Comparison of ENCODE assay signal across 8 cellular contexts in the genomic region with DNA sequence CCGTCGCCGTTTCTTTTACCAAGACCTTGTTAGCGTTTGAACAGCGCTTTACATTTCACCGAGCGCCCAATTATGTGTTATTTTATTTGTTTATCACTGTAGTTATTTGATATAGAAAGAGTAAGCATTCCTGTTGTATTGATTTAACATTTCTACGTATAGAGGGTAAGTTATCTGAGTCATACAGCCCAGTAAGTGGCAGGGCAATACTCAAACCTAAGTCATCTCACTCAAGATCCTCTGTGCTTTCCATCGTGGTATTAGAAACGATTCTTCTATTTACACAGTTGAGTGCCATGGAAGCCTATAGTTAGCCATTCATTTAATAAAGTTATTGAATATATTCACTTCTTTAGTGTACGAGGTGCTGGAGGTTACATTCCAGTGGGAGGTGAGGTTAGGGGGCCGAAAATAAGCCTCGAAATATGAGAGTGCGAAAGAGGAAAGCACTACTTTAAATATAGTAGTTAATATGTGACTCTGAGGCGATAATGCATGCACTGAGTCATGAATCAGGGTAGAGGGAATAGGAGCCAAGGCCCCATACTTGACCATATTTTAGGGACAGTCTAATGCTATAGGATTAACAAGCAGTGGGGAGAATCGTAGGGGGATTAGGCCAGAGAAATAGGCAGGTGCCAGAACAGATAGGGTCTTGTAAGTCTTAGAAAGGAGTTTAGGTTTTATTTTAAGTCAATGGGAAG. TPM values are rescaled to one million over a fixed set of nuclear protein-coding genes. Genes with fewer than 3 reads are reported as not detected.
DNase-seq lines count a peak whose midpoint lies in the region; ATAC-seq and TF ChIP-seq lines count a peak whose summit lies in the region.

No MANE protein-coding gene starts in this region.

- H3K9ac ChIP-seq in BLaER1: peak overlapping the region; percentile 97
- H3K9ac ChIP-seq in Karpas-422 (ENCODE audit: low read length): peak overlapping the region; percentile 80

- no peaks in the 10 kb centered on the region for H3K9me3 Mint-ChIP-seq in chondrocyte (ENCODE audit: low read depth)
- H3K9me3 Mint-ChIP-seq in naive thymus-derived CD8-positive, alpha-beta T cell: no peaks in the 10 kb centered on the region

- H2AFZ ChIP-seq in Karpas-422 (ENCODE audit: low read length): no peak overlapping the region; the same call in 1 of the 2 replicates

- H3K4me2 ChIP-seq in BLaER1: peak overlapping the region; percentile 95
- peak overlapping the region; percentile 93 for H3K4me2 ChIP-seq in Karpas-422 (ENCODE audit: low read depth, low read length, poor library complexity, severe bottlenecking)

- H3K27ac ChIP-seq in BLaER1: peak overlapping the region; percentile 99
- H3K27ac ChIP-seq in Karpas-422 (ENCODE audit: low read length): peak overlapping the region; percentile 86

- DNase-seq in Karpas-422 (peak; percentile 60), chondrocyte (ENCODE audit: low spot score) (no peak), NCI-H446 (lab: John Stamatoyannopoulos, UW) (no peak), NCI-H524 treated with DMSO at 0.1 percent for 48 hours (lab: John Stamatoyannopoulos, UW) (no peak)
- DNase-seq in naive thymus-derived CD8-positive, alpha-beta T cell: no peak
- DNase-seq in stimulated activated CD4-positive, alpha-beta T cell treated with anti-CD3 and anti-CD28 coated beads, Interleukin-2, amount 100 ng/mL, for 48 hours: no peak

- H3K36me3 ChIP-seq in BLaER1: peaks cover 33% of the 10 kb centered on the region
- peaks cover 26% of the 10 kb centered on the region; the same call in 1 of the 2 replicates for H3K36me3 ChIP-seq in Karpas-422 (ENCODE audit: insufficient read depth, low read length)

- H4K20me1 ChIP-seq in BLaER1: no peaks in the 10 kb centered on the region
- H4K20me1 ChIP-seq in Karpas-422 (ENCODE audit: insufficient read depth, low read depth, low read length): 0 out of 2 replicates have a peak, but pooled peaks cover 3% of the 10 kb centered on the region

- no peak for TF ChIP-seq CTCF in chondrocyte (IDR thresholded peaks at IDR 0.05)

- peak overlapping the region; percentile 98 for H3K27ac Mint-ChIP-seq in chondrocyte (ENCODE audit: unreplicated experiment)
- H3K27ac Mint-ChIP-seq in naive thymus-derived CD8-positive, alpha-beta T cell: peak overlapping the region in 7 of 10 donors; percentile 4 to 100 (median 98)

- peaks cover 35% of the 10 kb centered on the region for H3K4me1 ChIP-seq in BLaER1
- peaks cover 60% of the 10 kb centered on the region for H3K4me1 ChIP-seq in Karpas-422 (ENCODE audit: low read length)

- peaks cover 34% of the 10 kb centered on the region for H3K4me1 Mint-ChIP-seq in chondrocyte (ENCODE audit: low read depth)
- H3K4me1 Mint-ChIP-seq in naive thymus-derived CD8-positive, alpha-beta T cell: peaks cover 10 to 35% (median 26%) of the 10 kb centered on the region in 4 donors

- H3K27me3 ChIP-seq in BLaER1 (no peaks in the 10 kb centered on the region), Karpas-422 (ENCODE audit: low read length) (no peaks in the 10 kb centered on the region)

- H3K27me3 Mint-ChIP-seq in chondrocyte (ENCODE audit: low read depth): no peaks in the 10 kb centered on the region
- no peaks in the 10 kb centered on the region for H3K27me3 Mint-ChIP-seq in naive thymus-derived CD8-positive, alpha-beta T cell

- H3K4me3 ChIP-seq in BLaER1 (peak overlapping the region; percentile 82), Karpas-422 (ENCODE audit: low read length) (peak overlapping the region; percentile 96)

- no peaks in the 10 kb centered on the region for H3K9me2 ChIP-seq in Karpas-422 (replicated peaks; ENCODE audit: insufficient read depth, low read length)

- peaks cover 68% of the 10 kb centered on the region for H3K79me2 ChIP-seq in Karpas-422 (ENCODE audit: low read length)

- no peaks in the 10 kb centered on the region for H3K9me3 ChIP-seq in BLaER1
- no peaks in the 10 kb centered on the region for H3K9me3 ChIP-seq in Karpas-422 (ENCODE audit: low read length)

- H3K4me3 Mint-ChIP-seq in chondrocyte (ENCODE audit: unreplicated experiment): peak overlapping the region; percentile 99
- peak overlapping the region; percentile 90 to 99 (median 98) for H3K4me3 Mint-ChIP-seq in naive thymus-derived CD8-positive, alpha-beta T cell

- H3K36me3 Mint-ChIP-seq in chondrocyte (ENCODE audit: low read depth): no peaks in the 10 kb centered on the region
- H3K36me3 Mint-ChIP-seq in naive thymus-derived CD8-positive, alpha-beta T cell: peaks cover 0 to 12% (median 0%) of the 10 kb centered on the region in 3 donors

- POLR2A ChIA-PET in naive thymus-derived CD8-positive, alpha-beta T cell (lab: Charles Lee): interaction anchor here (1.1 kb wide), 1 partner anchor 788 kb away, joined by 3 read pairs; no protein-coding TSS in a partner anchor

- ATAC-seq in naive thymus-derived CD8-positive, alpha-beta T cell: no peak
- no peak for ATAC-seq in GM21825 (IDR thresholded peaks at IDR 0.05; ENCODE audit: unreplicated experiment)

RNA-seq across cellular contexts. Expression of a gene that starts 0.6 kb away (rescaled TPM):
- total RNA-seq in Karpas-422 (2014; rRNA removed; shearing (Covaris generic); ENCODE audit: low replicate concordance): 14.1 and 39.2 TPM in 2 replicates
- 3.8 to 8.7 TPM (median 3.8 TPM) in 3 replicates for total RNA-seq in chondrocyte
- total RNA-seq in naive thymus-derived CD8-positive, alpha-beta T cell: 1 to 10 TPM; 1.3 to 1.6 TPM
- polyA plus RNA-seq in naive thymus-derived CD8-positive, alpha-beta T cell: 1 to 10 TPM in 2 of 3 donors, under 1 TPM in 1; 0.74 to 2.0 (median 1.7) TPM

RNA-seq across cellular contexts. Expression of a gene that starts 22.7 kb away (rescaled TPM):
- 27.2 and 44.9 TPM in 2 replicates for total RNA-seq in Karpas-422 (2014; rRNA removed; shearing (Covaris generic); ENCODE audit: low replicate concordance)
- 37.9 to 48.6 TPM (median 38.7 TPM) in 3 replicates for total RNA-seq in chondrocyte
- total RNA-seq in naive thymus-derived CD8-positive, alpha-beta T cell: 10 to 100 TPM; 20.6 to 22.2 TPM
- 10 to 100 TPM; 28.8 to 42.5 (median 41.7) TPM for polyA plus RNA-seq in naive thymus-derived CD8-positive, alpha-beta T cell
